Comparison of ENCODE assay signal across 2 cellular contexts in genomic region chr12:64612843-64613242, GRCh38.
TF ChIP-seq lines count a peak whose summit lies in the region.

No MANE protein-coding gene starts in this region.

TF ChIP-seq in IMR-90, 13 proteins besides CTCF, POLR2A, EP300 and RAD21:
- no peak for TF ChIP-seq SMC3 (IDR thresholded peaks at IDR 0.05; ENCODE audit: low read depth, low read length)
- no peak for TF ChIP-seq FOS (IDR thresholded peaks at IDR 0.05; ENCODE audit: low read depth, low read length)
- no peak for TF ChIP-seq MAFK (IDR thresholded peaks at IDR 0.05; ENCODE audit: low read depth, low read length)
- TF ChIP-seq RCOR1 (IDR thresholded peaks at IDR 0.05; ENCODE audit: insufficient replicate concordance, low read length), result no peak

TF ChIP-seq in GM12878, 131 proteins besides CTCF, POLR2A, EP300 and RAD21:
- TF ChIP-seq ZBTB40 (IDR thresholded peaks at IDR 0.05; ENCODE audit: borderline replicate concordance) (peak; percentile 41; the same call in 1 of the 2 replicates), TCF3 (IDR thresholded peaks at IDR 0.05; ENCODE audit: borderline replicate concordance, insufficient read depth, low read depth, low read length) (no peak)
